8 cellular contexts compared by ENCODE assay signal in genomic region chr6:40912158-40912946, GRCh38.
DNase-seq lines count a peak whose midpoint lies in the region; ATAC-seq, FAIRE-seq and TF ChIP-seq lines count a peak whose summit lies in the region.

No MANE protein-coding gene starts in this region.

- intact Hi-C loops in adrenal gland (cut with DNase I) = no loop called here
- intact Hi-C loops in stomach (cut with DNase I; ENCODE audit: low total_unique reads) = loop anchor here (10.0 kb wide), 1 partner anchor 112 kb away; no protein-coding TSS in a partner anchor

- H3K27me3 ChIP-seq in adrenal gland = no peaks in the 10 kb centered on the region
- no peaks in the 10 kb centered on the region for H3K27me3 ChIP-seq in stomach

- peak; percentile 96 for ATAC-seq in GM19351 (IDR thresholded peaks at IDR 0.05; ENCODE audit: unreplicated experiment)
- ATAC-seq in HG03378 (IDR thresholded peaks at IDR 0.05; ENCODE audit: unreplicated experiment) = peak; percentile 89

- 71 to 89% (median 79%) methylated on average over 5 to 9 of the region's 9 CpGs for WGBS in adrenal gland, 4 donors
- 44 to 49% (median 44%) methylated on average over 9 of the region's 9 CpGs for whole genome bisulfite sequencing in stomach, 5 donors

- FAIRE-seq in urothelium cell line (lab: Jason Lieb, UNC) = no peak

- no peak overlapping the region for H3K27ac ChIP-seq in adrenal gland
- peak overlapping the region in 2 of 5 donors; percentile 37 to 51 for H3K27ac ChIP-seq in stomach

- peak in 5 of 6 experiments; percentile 31 to 52 (median 49) for TF ChIP-seq CTCF in adrenal gland (IDR thresholded peaks at IDR 0.05)
- peak in 5 of 7 experiments; percentile 19 to 64 (median 46) for TF ChIP-seq CTCF in stomach (IDR thresholded peaks at IDR 0.05)

- DNase-seq in DMS153 treated with DMSO at 0.1 percent for 48 hours (lab: John Stamatoyannopoulos, UW; ENCODE audit: unreplicated experiment) = peak; percentile 87
- peak; percentile 86 for DNase-seq in NCI-H510A (lab: John Stamatoyannopoulos, UW)
- DNase-seq in adrenal gland = peak; percentile 24 to 76 (median 38)
- peak; percentile 19 for DNase-seq in iris pigment epithelial cell (ENCODE audit: low read depth)
- DNase-seq in stomach = peak; percentile 68
- DNase-seq in urothelium cell line (ENCODE audit: low spot score) = no peak

- H3K4me3 ChIP-seq in adrenal gland (no peak overlapping the region), stomach (no peak overlapping the region)

- H3K4me1 ChIP-seq in adrenal gland (replicated peaks in 1 of 2) (peaks cover 0 to 2% of the 10 kb centered on the region in 2 donors), stomach (peaks cover 0 to 10% (median 6%) of the 10 kb centered on the region in 4 donors)

- no peaks in the 10 kb centered on the region for H3K36me3 ChIP-seq in adrenal gland (replicated peaks in 1 of 2)
- H3K36me3 ChIP-seq in stomach = no peaks in the 10 kb centered on the region

- no peak for TF ChIP-seq POLR2A in adrenal gland (IDR thresholded peaks at IDR 0.05)
- TF ChIP-seq POLR2A in stomach (IDR thresholded peaks at IDR 0.05) = no peak

- H3K9me3 ChIP-seq in adrenal gland (replicated peaks in 1 of 3) (no peaks in the 10 kb centered on the region), stomach (no peaks in the 10 kb centered on the region)

- TF ChIP-seq EP300 in stomach (IDR thresholded peaks at IDR 0.05) = no peak
